ENCODE assay signal across 25 cellular contexts in genomic region chr3:195746346-195746745, GRCh38. TPM values are rescaled to one million over a fixed set of nuclear protein-coding genes. Genes with fewer than 3 reads are reported as not detected.
"Had no signal": no experiment of that assay in that cellular context is flagged by ENCODE, and none has a peak within 500 bp of the region (broad histone marks: within the 10 kb centered on the region; RNA-seq: fewer than 3 reads in every experiment).

No MANE protein-coding gene starts in this region.

- H3K27me3 Mint-ChIP-seq: activated naive CD4-positive, alpha-beta T cell treated with anti-CD3 and anti-CD28 coated beads, Interleukin-2, amount 50 U/mL, for 24 hours had no signal

- ATAC-seq: activated CD4-positive, CD25-positive, alpha-beta regulatory T cell treated with anti-CD3 and anti-CD28 coated beads, Interleukin-2, amount 50 U/mL, for 24 hours; activated CD8-positive, alpha-beta T cell treated with anti-CD3 and anti-CD28 coated beads for 36 hours; activated T-cell treated with anti-CD3 and anti-CD28 coated beads, Interleukin-2, amount 50 U/mL, for 72 hours; body of pancreas had no signal

- DNase-seq: activated CD4-positive, alpha-beta T cell treated with anti-CD3 and anti-CD28 coated beads for 4 hours; activated CD8-positive, alpha-beta memory T cell treated with anti-CD3 and anti-CD28 coated beads, Interleukin-2, amount 50 U/mL, for 4 hours; activated CD8-positive, alpha-beta T cell treated with anti-CD3 and anti-CD28 coated beads for 36 hours; activated naive CD4-positive, alpha-beta T cell; activated T-cell treated with anti-CD3 and anti-CD28 coated beads, Interleukin-2, amount 50 U/mL, for 72 hours; body of pancreas; central memory CD4-positive, alpha-beta T cell; MG63; MV-4-11; NCI-H1092 treated with DMSO at 0.1 percent for 48 hours; NCI-H1417 treated with DMSO at 0.1 percent for 48 hours; NCI-H1694; NCI-H2029; NCI-H2107; NCI-H2171 treated with DMSO at 0.1 percent for 48 hours; NCI-H226; NCI-H526; NCI-H82; SJCRH30 had no signal

- H3K4me1 ChIP-seq: ascending aorta, SJCRH30 had no signal

- H3K36me3 ChIP-seq: ascending aorta, MG63, SJCRH30 had no signal

- H3K4me3 Mint-ChIP-seq: activated CD8-positive, alpha-beta T cell treated with anti-CD3 and anti-CD28 coated beads for 36 hours; activated naive CD4-positive, alpha-beta T cell treated with anti-CD3 and anti-CD28 coated beads, Interleukin-2, amount 50 U/mL, for 24 hours had no signal

- H3K9me3 ChIP-seq: ascending aorta, body of pancreas, MG63, SJCRH30, SK-N-SH had no signal

- H3K27ac Mint-ChIP-seq: activated CD8-positive, alpha-beta T cell treated with anti-CD3 and anti-CD28 coated beads for 36 hours; activated naive CD4-positive, alpha-beta T cell treated with anti-CD3 and anti-CD28 coated beads, Interleukin-2, amount 50 U/mL, for 24 hours had no signal

- H3K27me3 ChIP-seq: ascending aorta, body of pancreas, SJCRH30 had no signal

- H3K4me3 ChIP-seq: ascending aorta, body of pancreas, MG63, SJCRH30 had no signal

- H3K9me3 Mint-ChIP-seq: activated CD8-positive, alpha-beta T cell treated with anti-CD3 and anti-CD28 coated beads for 36 hours; activated naive CD4-positive, alpha-beta T cell treated with anti-CD3 and anti-CD28 coated beads, Interleukin-2, amount 50 U/mL, for 24 hours; activated T-cell treated with anti-CD3 and anti-CD28 coated beads, Interleukin-2, amount 50 U/mL, for 72 hours had no signal

- H3K27ac ChIP-seq: ascending aorta, body of pancreas, KMS-11, SJCRH30 had no signal

- H3K36me3 Mint-ChIP-seq: activated naive CD4-positive, alpha-beta T cell treated with anti-CD3 and anti-CD28 coated beads, Interleukin-2, amount 50 U/mL, for 24 hours had no signal

RNA-seq across cellular contexts. Expression of gene MUC20, which starts 25.6 kb away (rescaled TPM):
- total RNA-seq: RPMI7951, SJCRH30 had no signal
